ENCODE assay signal across 1 cellular context in the genomic region with DNA sequence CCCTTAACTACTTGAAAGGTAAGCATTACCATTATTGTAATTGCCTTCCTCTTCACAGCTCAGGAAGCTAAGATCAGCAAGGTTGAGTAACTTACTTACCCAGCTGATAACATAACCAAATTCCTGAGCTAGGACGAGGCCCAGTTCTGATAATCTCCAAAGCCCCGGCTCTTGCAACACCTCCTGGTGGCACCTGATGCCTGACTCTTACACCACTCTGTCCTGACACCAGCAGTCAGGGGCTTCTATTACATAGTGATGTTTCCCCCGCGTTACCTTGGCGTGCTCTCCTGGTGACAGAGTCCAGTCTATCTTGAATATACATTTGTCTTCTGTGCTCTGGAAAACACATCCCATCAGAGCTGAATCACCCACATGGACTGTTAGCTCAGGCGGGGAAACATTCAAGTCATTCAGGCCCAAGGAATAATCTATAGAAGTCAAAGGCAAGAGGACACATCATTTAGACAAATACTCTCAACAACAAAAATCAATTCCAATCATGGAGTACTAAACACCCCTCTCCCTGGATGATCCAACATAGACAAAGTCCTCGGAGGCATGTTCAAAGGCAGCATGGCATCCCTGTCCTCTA.
TF ChIP-seq lines count a peak whose summit lies in the region.

No MANE protein-coding gene starts in this region.

TF ChIP-seq in liver, 16 proteins besides CTCF, POLR2A, EP300 and RAD21:
- TF ChIP-seq, protein P1, sequence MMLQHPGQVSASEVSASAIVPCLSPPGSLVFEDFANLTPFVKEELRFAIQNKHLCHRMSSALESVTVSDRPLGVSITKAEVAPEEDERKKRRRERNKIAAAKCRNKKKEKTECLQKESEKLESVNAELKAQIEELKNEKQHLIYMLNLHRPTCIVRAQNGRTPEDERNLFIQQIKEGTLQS (IDR thresholded peaks at IDR 0.05), result no peak
- TF ChIP-seq FOXA2 (IDR thresholded peaks at IDR 0.05), result peak; percentile 31
- TF ChIP-seq NR2F2 (IDR thresholded peaks at IDR 0.05), result no peak
- TF ChIP-seq RXRA (IDR thresholded peaks at IDR 0.05), result peak; percentile 13 to 84
- TF ChIP-seq, protein P2, sequence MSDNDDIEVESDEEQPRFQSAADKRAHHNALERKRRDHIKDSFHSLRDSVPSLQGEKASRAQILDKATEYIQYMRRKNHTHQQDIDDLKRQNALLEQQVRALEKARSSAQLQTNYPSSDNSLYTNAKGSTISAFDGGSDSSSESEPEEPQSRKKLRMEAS (IDR thresholded peaks at IDR 0.05), result peak; percentile 41
- TF ChIP-seq, protein P3, sequence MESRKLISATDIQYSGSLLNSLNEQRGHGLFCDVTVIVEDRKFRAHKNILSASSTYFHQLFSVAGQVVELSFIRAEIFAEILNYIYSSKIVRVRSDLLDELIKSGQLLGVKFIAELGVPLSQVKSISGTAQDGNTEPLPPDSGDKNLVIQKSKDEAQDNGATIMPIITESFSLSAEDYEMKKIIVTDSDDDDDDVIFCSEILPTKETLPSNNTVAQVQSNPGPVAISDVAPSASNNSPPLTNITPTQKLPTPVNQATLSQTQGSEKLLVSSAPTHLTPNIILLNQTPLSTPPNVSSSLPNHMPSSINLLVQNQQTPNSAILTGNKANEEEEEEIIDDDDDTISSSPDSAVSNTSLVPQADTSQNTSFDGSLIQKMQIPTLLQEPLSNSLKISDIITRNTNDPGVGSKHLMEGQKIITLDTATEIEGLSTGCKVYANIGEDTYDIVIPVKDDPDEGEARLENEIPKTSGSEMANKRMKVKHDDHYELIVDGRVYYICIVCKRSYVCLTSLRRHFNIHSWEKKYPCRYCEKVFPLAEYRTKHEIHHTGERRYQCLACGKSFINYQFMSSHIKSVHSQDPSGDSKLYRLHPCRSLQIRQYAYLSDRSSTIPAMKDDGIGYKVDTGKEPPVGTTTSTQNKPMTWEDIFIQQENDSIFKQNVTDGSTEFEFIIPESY (IDR thresholded peaks at IDR 0.05), result peak; percentile 54
- no peak for TF ChIP-seq TAF1 (conservative IDR thresholded peaks at IDR 0.05)
- TF ChIP-seq YY1 (IDR thresholded peaks at IDR 0.05), result peak; percentile 68
- TF ChIP-seq SP1 (IDR thresholded peaks at IDR 0.05), result peak; percentile 57
- TF ChIP-seq GABPA (IDR thresholded peaks at IDR 0.05 in 1 of 2, conservative IDR thresholded peaks at IDR 0.05 in 1 of 2), result peak in 1 of 2 donors; percentile 43
- TF ChIP-seq, protein P4, sequence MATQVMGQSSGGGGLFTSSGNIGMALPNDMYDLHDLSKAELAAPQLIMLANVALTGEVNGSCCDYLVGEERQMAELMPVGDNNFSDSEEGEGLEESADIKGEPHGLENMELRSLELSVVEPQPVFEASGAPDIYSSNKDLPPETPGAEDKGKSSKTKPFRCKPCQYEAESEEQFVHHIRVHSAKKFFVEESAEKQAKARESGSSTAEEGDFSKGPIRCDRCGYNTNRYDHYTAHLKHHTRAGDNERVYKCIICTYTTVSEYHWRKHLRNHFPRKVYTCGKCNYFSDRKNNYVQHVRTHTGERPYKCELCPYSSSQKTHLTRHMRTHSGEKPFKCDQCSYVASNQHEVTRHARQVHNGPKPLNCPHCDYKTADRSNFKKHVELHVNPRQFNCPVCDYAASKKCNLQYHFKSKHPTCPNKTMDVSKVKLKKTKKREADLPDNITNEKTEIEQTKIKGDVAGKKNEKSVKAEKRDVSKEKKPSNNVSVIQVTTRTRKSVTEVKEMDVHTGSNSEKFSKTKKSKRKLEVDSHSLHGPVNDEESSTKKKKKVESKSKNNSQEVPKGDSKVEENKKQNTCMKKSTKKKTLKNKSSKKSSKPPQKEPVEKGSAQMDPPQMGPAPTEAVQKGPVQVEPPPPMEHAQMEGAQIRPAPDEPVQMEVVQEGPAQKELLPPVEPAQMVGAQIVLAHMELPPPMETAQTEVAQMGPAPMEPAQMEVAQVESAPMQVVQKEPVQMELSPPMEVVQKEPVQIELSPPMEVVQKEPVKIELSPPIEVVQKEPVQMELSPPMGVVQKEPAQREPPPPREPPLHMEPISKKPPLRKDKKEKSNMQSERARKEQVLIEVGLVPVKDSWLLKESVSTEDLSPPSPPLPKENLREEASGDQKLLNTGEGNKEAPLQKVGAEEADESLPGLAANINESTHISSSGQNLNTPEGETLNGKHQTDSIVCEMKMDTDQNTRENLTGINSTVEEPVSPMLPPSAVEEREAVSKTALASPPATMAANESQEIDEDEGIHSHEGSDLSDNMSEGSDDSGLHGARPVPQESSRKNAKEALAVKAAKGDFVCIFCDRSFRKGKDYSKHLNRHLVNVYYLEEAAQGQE (IDR thresholded peaks at IDR 0.05), result peak; percentile 25
- peak; percentile 59 to 72 for TF ChIP-seq HNF4A (conservative IDR thresholded peaks at IDR 0.05)
- peak in 1 of 2 donors; percentile 72 for TF ChIP-seq JUND (IDR thresholded peaks at IDR 0.05)
- TF ChIP-seq HNF4G (IDR thresholded peaks at IDR 0.05), result no peak
- TF ChIP-seq EGR1 (IDR thresholded peaks at IDR 0.05; ENCODE audit: low read depth in 2 of 2), result peak in 1 of 2 donors; percentile 51
